Comparison of ENCODE assay signal across 10 cellular contexts in genomic region chr16:2857451-2858244, GRCh38. TPM values are rescaled to one million over a fixed set of nuclear protein-coding genes. Genes with fewer than 3 reads are reported as not detected.
A peak's percentile ranks its signal among the peaks of the same experiment; 100 is the strongest.
DNase-seq lines count a peak whose midpoint lies in the region; ATAC-seq and TF ChIP-seq lines count a peak whose summit lies in the region.
"Had no signal": no experiment of that assay in that cellular context is flagged by ENCODE, and none has a peak within 500 bp of the region (broad histone marks: within the 10 kb centered on the region; RNA-seq: fewer than 3 reads in every experiment).

A gene with protein sequence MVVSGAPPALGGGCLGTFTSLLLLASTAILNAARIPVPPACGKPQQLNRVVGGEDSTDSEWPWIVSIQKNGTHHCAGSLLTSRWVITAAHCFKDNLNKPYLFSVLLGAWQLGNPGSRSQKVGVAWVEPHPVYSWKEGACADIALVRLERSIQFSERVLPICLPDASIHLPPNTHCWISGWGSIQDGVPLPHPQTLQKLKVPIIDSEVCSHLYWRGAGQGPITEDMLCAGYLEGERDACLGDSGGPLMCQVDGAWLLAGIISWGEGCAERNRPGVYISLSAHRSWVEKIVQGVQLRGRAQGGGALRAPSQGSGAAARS (minus strand): TSS chr16:2858170. CDS start chr16:2858104, 66 bp downstream.

- H3K4me3 Mint-ChIP-seq in activated T-cell treated with anti-CD3 and anti-CD28 coated beads, Interleukin-2, amount 50 U/mL, for 24 hours, result peak within 1 kb of the TSS; percentile 73
- H3K4me3 Mint-ChIP-seq in activated T-helper 1 cell treated with anti-CD3 and anti-CD28 coated beads, Interleukin-12 subunit alpha, Interleukin-12 subunit beta, Interleukin-2, Interleukin-4 antibody, amounts not matched to agents 30 ng/mL and 10 ng/mL and 1 ng/mL, durations not matched to agents 14 hours and 24 hours and 36 hours, result peak within 1 kb of the TSS; percentile 73

- no peaks in the 10 kb centered on the region for H3K36me3 Mint-ChIP-seq in activated T-cell treated with anti-CD3 and anti-CD28 coated beads, Interleukin-2, amount 50 U/mL, for 24 hours (ENCODE audit: low read depth)
- no peaks in the 10 kb centered on the region for H3K36me3 Mint-ChIP-seq in activated T-helper 1 cell treated with anti-CD3 and anti-CD28 coated beads, Interleukin-12 subunit alpha, Interleukin-12 subunit beta, Interleukin-2, Interleukin-4 antibody, amounts not matched to agents 30 ng/mL and 10 ng/mL and 1 ng/mL, durations not matched to agents 14 hours and 24 hours and 36 hours (ENCODE audit: low read depth)

- ATAC-seq in upper lobe of left lung (ENCODE audit: low FRiP score in 2 of 2) (peak; percentile 47 to 88), HG02642 (IDR thresholded peaks at IDR 0.05; ENCODE audit: poor library complexity, unreplicated experiment) (no peak)

- TF ChIP-seq CTCF in kidney epithelial cell (IDR thresholded peaks at IDR 0.05; ENCODE audit: insufficient read depth, low read length, poor library complexity, severe bottlenecking), result no peak
- TF ChIP-seq CTCF in upper lobe of left lung (IDR thresholded peaks at IDR 0.05), result no peak

- 3 to 12% methylated on average over 27 to 40 of the region's 42 CpGs for WGBS in upper lobe of left lung, 2 donors

- peak within 1 kb of the TSS; percentile 82 for H3K27ac Mint-ChIP-seq in activated T-cell treated with anti-CD3 and anti-CD28 coated beads, Interleukin-2, amount 50 U/mL, for 24 hours
- H3K27ac Mint-ChIP-seq in activated T-helper 1 cell treated with anti-CD3 and anti-CD28 coated beads, Interleukin-12 subunit alpha, Interleukin-12 subunit beta, Interleukin-2, Interleukin-4 antibody, amounts not matched to agents 30 ng/mL and 10 ng/mL and 1 ng/mL, durations not matched to agents 14 hours and 24 hours and 36 hours, result no peak within 1 kb of the TSS

- peaks cover 9% of the 10 kb centered on the region for H3K9me3 Mint-ChIP-seq in activated T-cell treated with anti-CD3 and anti-CD28 coated beads, Interleukin-2, amount 50 U/mL, for 24 hours
- H3K9me3 Mint-ChIP-seq in activated T-helper 1 cell treated with anti-CD3 and anti-CD28 coated beads, Interleukin-12 subunit alpha, Interleukin-12 subunit beta, Interleukin-2, Interleukin-4 antibody, amounts not matched to agents 30 ng/mL and 10 ng/mL and 1 ng/mL, durations not matched to agents 14 hours and 24 hours and 36 hours, result peaks cover 15% of the 10 kb centered on the region

- no peaks in the 10 kb centered on the region for H3K36me3 ChIP-seq in kidney epithelial cell (ENCODE audit: control insufficient read depth, insufficient read depth, low read length)
- peaks cover 0 to 6% (median 0%) of the 10 kb centered on the region in 4 donors for H3K36me3 ChIP-seq in upper lobe of left lung

- no peaks in the 10 kb centered on the region for H3K27me3 ChIP-seq in kidney epithelial cell (ENCODE audit: control insufficient read depth, insufficient read depth, low read length)
- peaks cover 0 to 7% (median 2%) of the 10 kb centered on the region in 4 donors for H3K27me3 ChIP-seq in upper lobe of left lung

- peak in 3 of 4 donors; percentile 35 to 66 (median 46) for TF ChIP-seq POLR2A in upper lobe of left lung (IDR thresholded peaks at IDR 0.05)

- intact Hi-C loops in activated T-helper 1 cell treated with anti-CD3 and anti-CD28 coated beads, Interleukin-12 subunit alpha, Interleukin-12 subunit beta, Interleukin-2, Interleukin-4 antibody, amounts not matched to agents 30 ng/mL and 10 ng/mL and 1 ng/mL, durations not matched to agents 14 hours and 24 hours and 36 hours (cut with micrococcal nuclease), result no loop called here

- peaks cover 0 to 20% (median 6%) of the 10 kb centered on the region in 4 donors for H3K4me1 ChIP-seq in upper lobe of left lung

- H3K27me3 Mint-ChIP-seq in activated T-cell treated with anti-CD3 and anti-CD28 coated beads, Interleukin-2, amount 50 U/mL, for 24 hours, result peaks cover 21% of the 10 kb centered on the region
- peaks cover 6% of the 10 kb centered on the region for H3K27me3 Mint-ChIP-seq in activated T-helper 1 cell treated with anti-CD3 and anti-CD28 coated beads, Interleukin-12 subunit alpha, Interleukin-12 subunit beta, Interleukin-2, Interleukin-4 antibody, amounts not matched to agents 30 ng/mL and 10 ng/mL and 1 ng/mL, durations not matched to agents 14 hours and 24 hours and 36 hours (ENCODE audit: insufficient read depth)

- peaks cover 7% of the 10 kb centered on the region for H3K4me1 Mint-ChIP-seq in activated T-cell treated with anti-CD3 and anti-CD28 coated beads, Interleukin-2, amount 50 U/mL, for 24 hours (ENCODE audit: low read depth)
- no peaks in the 10 kb centered on the region for H3K4me1 Mint-ChIP-seq in activated T-helper 1 cell treated with anti-CD3 and anti-CD28 coated beads, Interleukin-12 subunit alpha, Interleukin-12 subunit beta, Interleukin-2, Interleukin-4 antibody, amounts not matched to agents 30 ng/mL and 10 ng/mL and 1 ng/mL, durations not matched to agents 14 hours and 24 hours and 36 hours (ENCODE audit: low read depth)

- peak within 1 kb of the TSS; percentile 80 to 85 (median 82) for H3K27ac ChIP-seq in upper lobe of left lung

- peak; percentile 50 for DNase-seq in activated T-cell treated with anti-CD3 and anti-CD28 coated beads, Interleukin-2, amount 50 U/mL, for 24 hours
- DNase-seq in activated T-cell treated with anti-CD3 and anti-CD28 coated beads, Interleukin-2, amount 50 U/mL, for 48 hours, result no peak
- no peak for DNase-seq in activated T-helper 1 cell treated with anti-CD3 and anti-CD28 coated beads, Interleukin-12 subunit alpha, Interleukin-12 subunit beta, Interleukin-2, Interleukin-4 antibody, amounts not matched to agents 30 ng/mL and 10 ng/mL and 1 ng/mL, durations not matched to agents 14 hours and 24 hours and 36 hours (ENCODE audit: low spot score)
- DNase-seq in kidney epithelial cell (ENCODE audit: low read depth) (no peak), upper lobe of left lung (peak; percentile 77 to 88), NCI-H524 treated with DMSO at 0.1 percent for 48 hours (lab: John Stamatoyannopoulos, UW) (no peak), NCI-H82 treated with DMSO at 0.1 percent for 48 hours (lab: John Stamatoyannopoulos, UW; ENCODE audit: unreplicated experiment) (no peak)
- DNase-seq: activated CD4-positive, CD25-positive, alpha-beta regulatory T cell had no signal

- H3K4me3 ChIP-seq in kidney epithelial cell (ENCODE audit: low read depth, low read length) (peak within 1 kb of the TSS; percentile 30), upper lobe of left lung (peak within 1 kb of the TSS in 3 of 4 donors; percentile 44 to 53 (median 48))

- H3K9me3 ChIP-seq in upper lobe of left lung, result peaks cover 0 to 19% (median 12%) of the 10 kb centered on the region in 4 donors

- peak in 1 of 4 donors; percentile 7 for TF ChIP-seq EP300 in upper lobe of left lung (IDR thresholded peaks at IDR 0.05)

RNA-seq across cellular contexts. Expression of the gene that starts here (rescaled TPM):
- not detected in 2 replicates for total RNA-seq in activated T-helper 1 cell treated with anti-CD3 and anti-CD28 coated beads, Interleukin-12 subunit alpha, Interleukin-12 subunit beta, Interleukin-2, Interleukin-4 antibody, amounts not matched to agents 30 ng/mL and 10 ng/mL and 1 ng/mL, durations not matched to agents 14 hours and 24 hours and 36 hours
- total RNA-seq in kidney epithelial cell (71.8 and 76.0 TPM in 2 replicates), upper lobe of left lung (10 to 100 TPM in 5 of 6 donors, 1 to 10 TPM in 1; 9.3 to 24.8 (median 16.6) TPM)
- total RNA-seq: G401 had no signal

Comparison
In these comparisons a context has a peak if more than half of its experiments do, and no peak if none do; other contexts are left out.
1. RNA of the gene that starts here (total RNA-seq): 71.8 to 76.0 TPM in kidney epithelial cell and 9.3 to 24.8 TPM in upper lobe of left lung; not detected in activated T-helper 1 cell treated with anti-CD3 and anti-CD28 coated beads, Interleukin-12 subunit alpha, Interleukin-12 subunit beta, Interleukin-2, Interleukin-4 antibody, amounts not matched to agents 30 ng/mL and 10 ng/mL and 1 ng/mL, durations not matched to agents 14 hours and 24 hours and 36 hours; every median in the first group is over 10 times any median in the second.
2. DNase-seq: peak in activated T-cell treated with anti-CD3 and anti-CD28 coated beads, Interleukin-2, amount 50 U/mL, for 24 hours (single experiment) and upper lobe of left lung (2 of 2); none in activated T-cell treated with anti-CD3 and anti-CD28 coated beads, Interleukin-2, amount 50 U/mL, for 48 hours (0 of 2), activated T-helper 1 cell treated with anti-CD3 and anti-CD28 coated beads, Interleukin-12 subunit alpha, Interleukin-12 subunit beta, Interleukin-2, Interleukin-4 antibody, amounts not matched to agents 30 ng/mL and 10 ng/mL and 1 ng/mL, durations not matched to agents 14 hours and 24 hours and 36 hours (single experiment), kidney epithelial cell (single experiment), NCI-H524 treated with DMSO at 0.1 percent for 48 hours (single experiment) and NCI-H82 treated with DMSO at 0.1 percent for 48 hours (single experiment).